24 cellular contexts compared by ENCODE assay signal in the genomic region with DNA sequence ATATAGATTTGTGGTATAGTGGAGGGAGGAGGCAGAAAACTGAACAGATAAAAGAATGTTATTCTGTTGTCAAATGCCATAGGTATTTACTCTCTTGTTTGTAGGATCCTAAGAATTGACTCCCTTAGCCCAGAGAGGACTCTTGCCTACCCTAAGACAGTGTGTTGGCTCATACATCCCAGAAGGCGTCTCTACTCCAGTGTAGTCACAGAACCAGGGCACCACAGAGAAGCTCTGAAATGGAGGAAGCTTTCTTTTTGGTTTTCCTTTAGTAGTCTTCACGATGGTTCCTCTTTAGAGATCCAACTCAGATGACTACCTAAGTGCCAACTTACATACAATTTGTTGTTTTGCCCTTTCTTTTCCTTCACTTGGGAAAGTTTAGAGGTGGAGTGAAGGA. TPM values are rescaled to one million over a fixed set of nuclear protein-coding genes. Genes with fewer than 3 reads are reported as not detected.
DNase-seq lines count a peak whose midpoint lies in the region; ATAC-seq, FAIRE-seq and TF ChIP-seq lines count a peak whose summit lies in the region.
"Had no signal": no experiment of that assay in that cellular context is flagged by ENCODE, and none has a peak within 500 bp of the region (broad histone marks: within the 10 kb centered on the region; RNA-seq: fewer than 3 reads in every experiment).

No MANE protein-coding gene starts in this region.

- peaks cover 76% of the 10 kb centered on the region for H3K4me1 Mint-ChIP-seq in CD14-positive monocyte
- peaks cover 62 to 82% of the 10 kb centered on the region in 2 donors for H3K4me1 Mint-ChIP-seq in effector memory CD8-positive, alpha-beta T cell (ENCODE audit: low read depth in 2 of 2)

- no peak overlapping the region for H3K4me3 ChIP-seq in aorta (ENCODE audit: low read length in 2 of 2)
- H3K4me3 ChIP-seq: heart right ventricle, lung, prostate gland, thoracic aorta had no signal

- peak; percentile 22 for DNase-seq in SIG-M5 treated with dmso at 0.1 percent for 504 hours (lab: John Stamatoyannopoulos, UW; ENCODE audit: unreplicated experiment)
- no peak for DNase-seq in SIG-M5 (lab: John Stamatoyannopoulos, UW)
- peak; percentile 69 for DNase-seq in CD14-positive monocyte (ENCODE audit: low spot score)
- DNase-seq in NOMO-1 treated with DMSO at 0.1 percent for 48 hours (lab: John Stamatoyannopoulos, UW; ENCODE audit: unreplicated experiment) = peak; percentile 40
- DNase-seq in effector memory CD8-positive, alpha-beta T cell = no peak
- DNase-seq in NCI-H526 (lab: John Stamatoyannopoulos, UW) = no peak
- DNase-seq in urothelium cell line (ENCODE audit: low spot score) = no peak
- no peak for DNase-seq in aorta
- DNase-seq: BE2C; central memory CD4-positive, alpha-beta T cell; DMS 273 treated with DMSO at 0.1 percent for 48 hours; effector CD8-positive, alpha-beta T cell; GDM1; heart right ventricle; NCI-H1105 treated with DMSO at 0.1 percent for 48 hours; NCI-H2107; PC-3; stimulated activated CD8-positive, alpha-beta memory T cell treated with anti-CD3 and anti-CD28 coated beads, Interleukin-4, amount 100 ng/mL, for 48 hours had no signal

- H3K27ac Mint-ChIP-seq in CD14-positive monocyte = peak overlapping the region; percentile 79 to 92 (median 89)
- H3K27ac Mint-ChIP-seq in effector memory CD8-positive, alpha-beta T cell = peak overlapping the region; percentile 88 to 89

- WGBS in aorta, 2 donors = 96% methylated on average over 2 of the region's 2 CpGs

- no peaks in the 10 kb centered on the region for H3K9me3 Mint-ChIP-seq in CD14-positive monocyte
- no peaks in the 10 kb centered on the region for H3K9me3 Mint-ChIP-seq in effector memory CD8-positive, alpha-beta T cell

- ATAC-seq in effector memory CD8-positive, alpha-beta T cell (replicated peaks) = no peak
- no peak for ATAC-seq in aorta (ENCODE audit: low FRiP score)
- ATAC-seq: HCT116, PC-3 had no signal

- peak overlapping the region in 1 of 2 donors; percentile 55 for H3K4me3 Mint-ChIP-seq in CD14-positive monocyte
- H3K4me3 Mint-ChIP-seq in effector memory CD8-positive, alpha-beta T cell = peak overlapping the region in 1 of 2 donors; percentile 22

- intact Hi-C loops in CD14-positive monocyte (cut with micrococcal nuclease) (no loop called here), aorta (cut with DNase I) (no loop called here)

- no peaks in the 10 kb centered on the region for H3K27me3 ChIP-seq in aorta (ENCODE audit: control insufficient read depth in 1 of 2, insufficient read depth in 2 of 2, low read length in 1 of 2)
- H3K27me3 ChIP-seq: BE2C, heart right ventricle had no signal

- no peaks in the 10 kb centered on the region for H3K36me3 ChIP-seq in aorta (ENCODE audit: control insufficient read depth in 1 of 2, insufficient read depth in 2 of 2, low read length in 1 of 2)
- H3K36me3 ChIP-seq: BE2C, prostate gland, thoracic aorta had no signal

- H3K36me3 Mint-ChIP-seq in CD14-positive monocyte = peaks cover 28 to 38% of the 10 kb centered on the region in 2 donors
- H3K36me3 Mint-ChIP-seq in effector memory CD8-positive, alpha-beta T cell (ENCODE audit: insufficient read depth) = peaks cover 67% of the 10 kb centered on the region

- H3K27ac ChIP-seq in aorta (ENCODE audit: low read depth in 1 of 2, low read length in 2 of 2) = no peak overlapping the region
- H3K27ac ChIP-seq: 22Rv1, prostate gland, thoracic aorta had no signal

- H3K9me3 ChIP-seq in aorta (ENCODE audit: control insufficient read depth, low read length) = no peaks in the 10 kb centered on the region
- H3K9me3 ChIP-seq: BE2C, heart right ventricle, prostate gland, thoracic aorta had no signal

- FAIRE-seq in urothelium cell line (lab: Jason Lieb, UNC) = no peak
- FAIRE-seq: TTC549 had no signal

- H3K4me1 ChIP-seq in aorta (ENCODE audit: control insufficient read depth in 1 of 2, insufficient read depth in 2 of 2, low read length in 2 of 2) = no peaks in the 10 kb centered on the region
- H3K4me1 ChIP-seq: BE2C, prostate gland had no signal

- no peaks in the 10 kb centered on the region for H3K27me3 Mint-ChIP-seq in CD14-positive monocyte (ENCODE audit: low read depth in 3 of 3)
- no peaks in the 10 kb centered on the region for H3K27me3 Mint-ChIP-seq in effector memory CD8-positive, alpha-beta T cell

- no peak for TF ChIP-seq CTCF in CD14-positive monocyte (IDR thresholded peaks at IDR 0.05)

RNA-seq across cellular contexts. Expression of gene GPR183, which starts 14.0 kb away (rescaled TPM):
- 100 to 1,000 TPM; 190 to 288 TPM for polyA plus RNA-seq in CD14-positive monocyte
- total RNA-seq in aorta = 10 to 100 TPM; 18.7 to 25.3 TPM
- 1 to 10 TPM; 1.7 to 9.1 TPM for polyA plus RNA-seq in aorta
- total RNA-seq: PC-3 had no signal

RNA-seq across cellular contexts. Expression of gene GPR18, which starts 35.0 kb away (rescaled TPM):
- polyA plus RNA-seq in CD14-positive monocyte = 1 to 10 TPM; 1.7 to 2.2 TPM
- under 1 TPM; 0.24 to 0.55 TPM for total RNA-seq in aorta
- 1 to 10 TPM in 1 of 2 donors, not detected in 1; 1.5 TPM for polyA plus RNA-seq in aorta
- total RNA-seq: PC-3, thoracic aorta had no signal
- polyA plus RNA-seq: heart right ventricle had no signal

Comparison
In these comparisons a context has a peak if more than half of its experiments do, and no peak if none do; other contexts are left out.
1. DNase-seq: peak in SIG-M5 treated with dmso at 0.1 percent for 504 hours (single experiment), CD14-positive monocyte (single experiment) and NOMO-1 treated with DMSO at 0.1 percent for 48 hours (single experiment); none in SIG-M5 (single experiment), effector memory CD8-positive, alpha-beta T cell (0 of 3), NCI-H526 (0 of 2), urothelium cell line (single experiment) and aorta (0 of 2).
2. RNA of gene GPR183, which starts 14.0 kb away (polyA plus RNA-seq): 190 to 288 TPM in CD14-positive monocyte; 1.7 to 9.1 TPM in aorta; every median in the first group is over 10 times any median in the second.